1 cellular context compared by ENCODE assay signal in genomic region chr4:141391771-141392170, GRCh38.
TF ChIP-seq lines count a peak whose summit lies in the region.

No MANE protein-coding gene starts in this region.

TF ChIP-seq in SK-N-SH treated with all-trans-retinoic acid at 6 μM for 48 hours, 23 proteins besides CTCF, POLR2A, EP300 and RAD21 (continued from another document):
- TF ChIP-seq POU6F1 (CRISPR knock-in tag; IDR thresholded peaks at IDR 0.05; ENCODE audit: borderline replicate concordance, low read depth): no peak
- TF ChIP-seq TCF4 (CRISPR knock-in tag; IDR thresholded peaks at IDR 0.05; ENCODE audit: borderline replicate concordance): no peak
- no peak for TF ChIP-seq BACH2 (CRISPR knock-in tag; IDR thresholded peaks at IDR 0.05; ENCODE audit: borderline replicate concordance)
- no peak for TF ChIP-seq ARNTL (CRISPR knock-in tag; IDR thresholded peaks at IDR 0.05; ENCODE audit: borderline replicate concordance, low read depth)
- no peak for TF ChIP-seq ESRRG (CRISPR knock-in tag; IDR thresholded peaks at IDR 0.05)
- TF ChIP-seq ZNF565 (CRISPR knock-in tag; conservative IDR thresholded peaks at IDR 0.05; ENCODE audit: low read depth): no peak
- no peak for TF ChIP-seq CSRNP3 (CRISPR knock-in tag; IDR thresholded peaks at IDR 0.05)
- no peak for TF ChIP-seq RARB (CRISPR knock-in tag; IDR thresholded peaks at IDR 0.05)
- no peak for TF ChIP-seq ZFP30 (CRISPR knock-in tag; IDR thresholded peaks at IDR 0.05)
